Comparison of ENCODE assay signal across 20 cellular contexts in the genomic region with DNA sequence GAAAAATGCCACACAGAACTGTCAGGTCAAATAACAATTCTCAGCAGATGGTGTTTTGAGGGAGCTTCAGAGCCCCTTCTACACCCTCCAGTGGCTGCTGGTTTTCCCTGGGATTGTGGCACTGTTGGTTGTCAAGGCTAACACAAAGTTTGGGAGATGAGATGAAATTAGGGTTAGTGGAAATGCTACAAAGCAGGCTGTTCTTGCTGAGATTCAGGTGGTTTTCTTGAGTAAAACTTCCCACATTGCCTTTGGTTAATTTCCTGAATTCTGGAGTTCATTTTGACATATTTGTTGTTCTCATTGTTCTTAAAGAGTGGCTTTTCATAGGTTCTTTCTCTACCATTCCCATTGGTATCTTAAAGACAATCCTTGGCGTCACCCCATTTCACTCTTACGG.
"Had no signal": no experiment of that assay in that cellular context is flagged by ENCODE, and none has a peak within 500 bp of the region (broad histone marks: within the 10 kb centered on the region; RNA-seq: fewer than 3 reads in every experiment).

No MANE protein-coding gene starts in this region.

- H3K36me3 ChIP-seq: prostate gland had no signal

- H3K9me3 ChIP-seq: colonic mucosa, prostate gland had no signal

- H3K4me1 Mint-ChIP-seq: brain; central memory CD8-positive, alpha-beta T cell; memory B cell; naive thymus-derived CD8-positive, alpha-beta T cell had no signal

- H3K4me3 Mint-ChIP-seq: brain; central memory CD8-positive, alpha-beta T cell; memory B cell; naive thymus-derived CD8-positive, alpha-beta T cell; stimulated activated naive CD8-positive, alpha-beta T cell treated with anti-CD3 and anti-CD28 coated beads, Interleukin-15, Interleukin-2, amounts not matched to agents 100 ng/mL and 50 ng/mL, for 24 hours had no signal

- H3K9me3 Mint-ChIP-seq: central memory CD8-positive, alpha-beta T cell had no signal

- H3K4me3 ChIP-seq: colonic mucosa, gastroesophageal sphincter, prostate gland, right atrium auricular region, tibial nerve had no signal

- FAIRE-seq: urothelium cell line had no signal

- H3K27ac ChIP-seq: colonic mucosa, gastroesophageal sphincter, prostate gland, right atrium auricular region, tibial nerve, VCaP had no signal

- H3K27me3 Mint-ChIP-seq: brain; central memory CD8-positive, alpha-beta T cell; memory B cell; naive thymus-derived CD8-positive, alpha-beta T cell; stimulated activated naive CD8-positive, alpha-beta T cell treated with anti-CD3 and anti-CD28 coated beads, Interleukin-15, Interleukin-2, amounts not matched to agents 100 ng/mL and 50 ng/mL, for 24 hours had no signal

- DNase-seq: activated CD4-positive, alpha-beta T cell treated with anti-CD3 and anti-CD28 coated beads for 1 hour; activated CD4-positive, alpha-beta T cell treated with anti-CD3 and anti-CD28 coated beads, Interleukin-2, amount 50 U/mL, for 48 hours; activated CD8-positive, alpha-beta memory T cell treated with anti-CD3 and anti-CD28 coated beads, Interleukin-2, amount 50 U/mL, for 4 hours; activated effector memory CD4-positive, alpha-beta T cell treated with anti-CD3 and anti-CD28 coated beads, Interleukin-2, amount 50 U/mL, for 16 hours; activated T-cell treated with anti-CD3 and anti-CD28 coated beads, Interleukin-2, amount 50 U/mL, for 48 hours; colonic mucosa; left ventricle myocardium superior; naive thymus-derived CD8-positive, alpha-beta T cell; SW 1271; T-helper 2 cell had no signal

- H3K27ac Mint-ChIP-seq: memory B cell; naive thymus-derived CD8-positive, alpha-beta T cell; stimulated activated naive CD8-positive, alpha-beta T cell treated with anti-CD3 and anti-CD28 coated beads, Interleukin-15, Interleukin-2, amounts not matched to agents 100 ng/mL and 50 ng/mL, for 24 hours had no signal

- ATAC-seq: gastroesophageal sphincter; left ventricle myocardium superior; naive thymus-derived CD8-positive, alpha-beta T cell had no signal

- H3K27me3 ChIP-seq: colonic mucosa, gastroesophageal sphincter, right atrium auricular region, tibial nerve had no signal
